Comparison of ENCODE assay signal across 12 cellular contexts in genomic region chr13:29902632-29903305, GRCh38. TPM values are rescaled to one million over a fixed set of nuclear protein-coding genes. Genes with fewer than 3 reads are reported as not detected.
DNase-seq lines count a peak whose midpoint lies in the region; ATAC-seq and TF ChIP-seq lines count a peak whose summit lies in the region.
"Had no signal": no experiment of that assay in that cellular context is flagged by ENCODE, and none has a peak within 500 bp of the region (broad histone marks: within the 10 kb centered on the region; RNA-seq: fewer than 3 reads in every experiment).

No MANE protein-coding gene starts in this region.

- no peak overlapping the region for H3K4me3 ChIP-seq in stomach
- H3K4me3 ChIP-seq: body of pancreas had no signal

- H3K9me3 Mint-ChIP-seq in activated CD4-positive, alpha-beta T cell treated with anti-CD3 and anti-CD28 coated beads, Interleukin-2, amount 10 ng/mL, durations not matched to agents 24 days and 14 days: no peaks in the 10 kb centered on the region
- H3K9me3 Mint-ChIP-seq in activated CD4-positive, alpha-beta memory T cell treated with anti-CD3 and anti-CD28 coated beads, Interleukin-2, amount 10 ng/mL, durations not matched to agents 7 days and 5 days: peaks cover 8% of the 10 kb centered on the region

- peaks cover 24% of the 10 kb centered on the region for H3K4me1 Mint-ChIP-seq in activated CD4-positive, alpha-beta T cell treated with anti-CD3 and anti-CD28 coated beads, Interleukin-2, amount 10 ng/mL, durations not matched to agents 24 days and 14 days
- H3K4me1 Mint-ChIP-seq in activated CD4-positive, alpha-beta memory T cell treated with anti-CD3 and anti-CD28 coated beads, Interleukin-2, amount 10 ng/mL, durations not matched to agents 7 days and 5 days: peaks cover 28% of the 10 kb centered on the region

- peak overlapping the region in 3 of 5 donors; percentile 15 to 44 (median 16) for H3K27ac ChIP-seq in stomach
- H3K27ac ChIP-seq: body of pancreas had no signal

- H3K4me1 ChIP-seq in stomach: peaks cover 0 to 26% (median 9%) of the 10 kb centered on the region in 4 donors

- no peaks in the 10 kb centered on the region for H3K27me3 ChIP-seq in stomach
- H3K27me3 ChIP-seq: body of pancreas had no signal

- H3K36me3 Mint-ChIP-seq in activated CD4-positive, alpha-beta T cell treated with anti-CD3 and anti-CD28 coated beads, Interleukin-2, amount 10 ng/mL, durations not matched to agents 24 days and 14 days (ENCODE audit: low read depth): no peaks in the 10 kb centered on the region
- H3K36me3 Mint-ChIP-seq in activated CD4-positive, alpha-beta memory T cell treated with anti-CD3 and anti-CD28 coated beads, Interleukin-2, amount 10 ng/mL, durations not matched to agents 7 days and 5 days (ENCODE audit: low read depth): no peaks in the 10 kb centered on the region

- intact Hi-C loops in activated CD4-positive, alpha-beta T cell treated with anti-CD3 and anti-CD28 coated beads, Interleukin-2, amount 10 ng/mL, durations not matched to agents 24 days and 14 days (cut with micrococcal nuclease): loop anchor here (2.0 kb wide), 1 partner anchor 32 kb away; no protein-coding TSS in a partner anchor
- intact Hi-C loops in stomach (cut with DNase I; ENCODE audit: low total_unique reads): no loop called here

- no peak for DNase-seq in activated CD4-positive, alpha-beta T cell treated with anti-CD3 and anti-CD28 coated beads, Interleukin-2, amount 10 ng/mL, durations not matched to agents 24 days and 14 days
- no peak for DNase-seq in activated CD4-positive, alpha-beta T cell treated with anti-CD3 and anti-CD28 coated beads for 4 hours
- DNase-seq in activated CD4-positive, alpha-beta memory T cell treated with anti-CD3 and anti-CD28 coated beads, Interleukin-2, amount 10 ng/mL, durations not matched to agents 7 days and 5 days: no peak
- peak; percentile 53 for DNase-seq in globus pallidus (ENCODE audit: low spot score)
- DNase-seq in stomach: no peak
- DNase-seq in cortex of kidney (lab: John Stamatoyannopoulos, UW): no peak
- DNase-seq: GF-D8, kidney, SHP77 had no signal

- POLR2A ChIA-PET in activated CD4-positive, alpha-beta memory T cell treated with anti-CD3 and anti-CD28 coated beads, Interleukin-2, amount 10 ng/mL, durations not matched to agents 7 days and 5 days (lab: Charles Lee): interaction anchor here (0.6 to 2.9 kb wide), 8 partner anchors 24 to 256 kb away, joined by 3 to 16 read pairs (median 4); partner anchors contain the start of gene UBL3

- TF ChIP-seq CTCF in stomach (IDR thresholded peaks at IDR 0.05): no peak

- peak overlapping the region; percentile 84 for H3K27ac Mint-ChIP-seq in activated CD4-positive, alpha-beta T cell treated with anti-CD3 and anti-CD28 coated beads, Interleukin-2, amount 10 ng/mL, durations not matched to agents 24 days and 14 days
- peak overlapping the region; percentile 61 for H3K27ac Mint-ChIP-seq in activated CD4-positive, alpha-beta memory T cell treated with anti-CD3 and anti-CD28 coated beads, Interleukin-2, amount 10 ng/mL, durations not matched to agents 7 days and 5 days

- H3K9me3 ChIP-seq in stomach: no peaks in the 10 kb centered on the region
- H3K9me3 ChIP-seq: body of pancreas had no signal

- WGBS in stomach, 5 donors: 42 to 52% (median 46%) methylated on average over 4 of the region's 4 CpGs

- ATAC-seq in HG02840 (IDR thresholded peaks at IDR 0.05; ENCODE audit: low FRiP score, unreplicated experiment) (no peak), GM18861 (IDR thresholded peaks at IDR 0.05; ENCODE audit: unreplicated experiment) (no peak)

- no peak for TF ChIP-seq EP300 in stomach (IDR thresholded peaks at IDR 0.05)

- no peaks in the 10 kb centered on the region for H3K36me3 ChIP-seq in stomach

- CTCF ChIA-PET in activated CD4-positive, alpha-beta memory T cell treated with anti-CD3 and anti-CD28 coated beads, Interleukin-2, amount 10 ng/mL, durations not matched to agents 7 days and 5 days (lab: Charles Lee): interaction anchor here (0.7 to 3.0 kb wide), 10 partner anchors 12 to 212 kb away, joined by 3 to 16 read pairs (median 4); partner anchors contain the start of gene UBL3

- TF ChIP-seq POLR2A in stomach (IDR thresholded peaks at IDR 0.05): no peak

- peaks cover 15% of the 10 kb centered on the region for H3K27me3 Mint-ChIP-seq in activated CD4-positive, alpha-beta T cell treated with anti-CD3 and anti-CD28 coated beads, Interleukin-2, amount 10 ng/mL, durations not matched to agents 24 days and 14 days
- H3K27me3 Mint-ChIP-seq in activated CD4-positive, alpha-beta memory T cell treated with anti-CD3 and anti-CD28 coated beads, Interleukin-2, amount 10 ng/mL, durations not matched to agents 7 days and 5 days: peaks cover 18% of the 10 kb centered on the region

- H3K4me3 Mint-ChIP-seq in activated CD4-positive, alpha-beta T cell treated with anti-CD3 and anti-CD28 coated beads, Interleukin-2, amount 10 ng/mL, durations not matched to agents 24 days and 14 days: peak overlapping the region; percentile 74
- H3K4me3 Mint-ChIP-seq in activated CD4-positive, alpha-beta memory T cell treated with anti-CD3 and anti-CD28 coated beads, Interleukin-2, amount 10 ng/mL, durations not matched to agents 7 days and 5 days: peak overlapping the region; percentile 63

RNA-seq across cellular contexts. Expression of gene UBL3, which starts 52.4 kb away (rescaled TPM):
- total RNA-seq in activated CD4-positive, alpha-beta T cell treated with anti-CD3 and anti-CD28 coated beads, Interleukin-2, amount 10 ng/mL, durations not matched to agents 24 days and 14 days: 9.5 and 10.1 TPM in 2 replicates
- 10 to 100 TPM; 17.3 to 17.8 TPM for total RNA-seq in activated CD4-positive, alpha-beta memory T cell treated with anti-CD3 and anti-CD28 coated beads, Interleukin-2, amount 10 ng/mL, durations not matched to agents 7 days and 5 days
- total RNA-seq in stomach: 100 to 1,000 TPM in 1 of 5 donors, 10 to 100 TPM in 4; 24.3 to 115 (median 45.5) TPM
- 100 to 1,000 TPM in 1 of 3 donors, 10 to 100 TPM in 2; 21.5 to 100 (median 39.0) TPM for polyA plus RNA-seq in stomach
